ENCODE assay signal across 1 cellular context in genomic region chr3:33467786-33468185, GRCh38.
A peak's percentile ranks its signal among the peaks of the same experiment; 100 is the strongest.
TF ChIP-seq lines count a peak whose summit lies in the region.

No MANE protein-coding gene starts in this region.

TF ChIP-seq in HepG2, 621 proteins besides CTCF, POLR2A, EP300 and RAD21:
- TF ChIP-seq SSRP1 (CRISPR knock-in tag; IDR thresholded peaks at IDR 0.05) (no peak), TP53 (CRISPR knock-in tag; conservative IDR thresholded peaks at IDR 0.05) (peak; percentile 97)
